In the genomic region with DNA sequence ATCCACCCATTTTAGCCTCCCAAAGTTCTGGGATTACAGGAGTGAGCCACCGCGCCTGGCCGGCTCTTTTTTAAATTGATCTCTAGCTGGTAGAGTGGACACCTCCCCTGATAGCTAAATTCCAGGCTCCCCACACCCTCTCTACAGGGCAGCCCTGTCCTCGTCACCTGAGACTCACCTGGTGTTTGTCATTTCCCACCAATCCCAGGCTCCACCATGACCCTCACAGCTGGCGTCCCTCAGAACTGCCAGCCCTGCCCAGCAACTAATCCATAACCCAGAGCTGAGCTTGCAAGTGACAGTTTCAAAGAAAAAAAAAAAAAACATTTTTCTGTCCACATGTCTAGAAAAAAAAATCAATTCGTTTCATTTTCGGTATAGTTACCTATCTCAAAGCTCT, we compare ENCODE assay signal across 6 cellular contexts.
"Had no signal": no experiment of that assay in that cellular context is flagged by ENCODE, and none has a peak within 500 bp of the region (broad histone marks: within the 10 kb centered on the region; RNA-seq: fewer than 3 reads in every experiment).

No MANE protein-coding gene starts in this region.

- H3K9me3 Mint-ChIP-seq: GM23338 had no signal

- H3K4me3 Mint-ChIP-seq: GM23338, H9 had no signal

- DNase-seq: H9, HCEC 1CT, IMR-90, KG1 had no signal

- H3K4me3 ChIP-seq: GM23338, K562 had no signal

- H3K27ac Mint-ChIP-seq: GM23338 had no signal

- H3K4me2 ChIP-seq: GM23338 had no signal

- ATAC-seq: GM23338, K562 had no signal
